25 cellular contexts compared by ENCODE assay signal in genomic region chr4:53712326-53712725, GRCh38.
"Had no signal": no experiment of that assay in that cellular context is flagged by ENCODE, and none has a peak within 500 bp of the region (broad histone marks: within the 10 kb centered on the region; RNA-seq: fewer than 3 reads in every experiment).

No MANE protein-coding gene starts in this region.

- DNase-seq: activated CD4-positive, alpha-beta memory T cell treated with anti-CD3 and anti-CD28 coated beads, Interleukin-2, amount 10 ng/mL, durations not matched to agents 7 days and 5 days; activated CD4-positive, alpha-beta T cell treated with anti-CD3 and anti-CD28 coated beads, Interleukin-2, amount 10 ng/mL, durations not matched to agents 24 days and 14 days; activated effector memory CD4-positive, alpha-beta T cell treated with Interleukin-2 at 50 U/mL for 16 hours; activated naive CD4-positive, alpha-beta T cell treated with anti-CD3 and anti-CD28 coated beads, Interleukin-2, amount 10 ng/mL, durations not matched to agents 7 days and 5 days; activated T-cell treated with anti-CD3 and anti-CD28 coated beads, Interleukin-2, amount 50 U/mL, for 72 hours; effector memory CD8-positive, alpha-beta T cell; foreskin melanocyte; immature natural killer cell; naive thymus-derived CD8-positive, alpha-beta T cell; ovary; psoas muscle; stimulated activated CD4-positive, alpha-beta T cell treated with anti-CD3 and anti-CD28 coated beads, Interleukin-4, amount 100 ng/mL, for 24 hours; stimulated activated naive CD4-positive, alpha-beta T cell treated with Interleukin-2 at 50 U/mL for 16 hours; substantia nigra; upper lobe of right lung had no signal

- H3K9me3 ChIP-seq: body of pancreas, ovary, psoas muscle, right atrium auricular region, thyroid gland, upper lobe of right lung had no signal

- H3K4me1 ChIP-seq: neural progenitor cell, psoas muscle, right atrium auricular region, upper lobe of right lung had no signal

- ATAC-seq: activated T-cell treated with anti-CD3 and anti-CD28 coated beads, Interleukin-2, amount 50 U/mL, for 72 hours; body of pancreas; effector memory CD8-positive, alpha-beta T cell; esophagus mucosa; left lobe of liver; naive thymus-derived CD8-positive, alpha-beta T cell; upper lobe of right lung had no signal

- H3K27ac Mint-ChIP-seq: activated CD4-positive, alpha-beta memory T cell treated with anti-CD3 and anti-CD28 coated beads, Interleukin-2, amount 10 ng/mL, durations not matched to agents 7 days and 5 days; activated CD4-positive, alpha-beta T cell treated with anti-CD3 and anti-CD28 coated beads, Interleukin-2, amount 10 ng/mL, durations not matched to agents 24 days and 14 days; activated naive CD4-positive, alpha-beta T cell treated with anti-CD3 and anti-CD28 coated beads, Interleukin-2, amount 10 ng/mL, durations not matched to agents 7 days and 5 days; activated T-cell treated with anti-CD3 and anti-CD28 coated beads, Interleukin-2, amount 50 U/mL, for 72 hours; effector memory CD8-positive, alpha-beta T cell; immature natural killer cell; mesothelial cell of epicardium; naive thymus-derived CD8-positive, alpha-beta T cell; neural progenitor cell had no signal

- H3K27me3 ChIP-seq: body of pancreas, cardiac muscle cell, hepatocyte, neural progenitor cell, ovary, right atrium auricular region, thyroid gland, upper lobe of right lung had no signal

- H3K27ac ChIP-seq: body of pancreas, cardiac muscle cell, hepatocyte, neural progenitor cell, ovary, psoas muscle, right atrium auricular region, upper lobe of right lung had no signal

- H3K4me3 Mint-ChIP-seq: activated CD4-positive, alpha-beta memory T cell treated with anti-CD3 and anti-CD28 coated beads, Interleukin-2, amount 10 ng/mL, durations not matched to agents 7 days and 5 days; activated CD4-positive, alpha-beta T cell treated with anti-CD3 and anti-CD28 coated beads, Interleukin-2, amount 10 ng/mL, durations not matched to agents 24 days and 14 days; activated naive CD4-positive, alpha-beta T cell treated with anti-CD3 and anti-CD28 coated beads, Interleukin-2, amount 10 ng/mL, durations not matched to agents 7 days and 5 days; activated T-cell treated with anti-CD3 and anti-CD28 coated beads, Interleukin-2, amount 50 U/mL, for 72 hours; effector memory CD8-positive, alpha-beta T cell; immature natural killer cell; mesothelial cell of epicardium; naive thymus-derived CD8-positive, alpha-beta T cell; neural progenitor cell had no signal

- H3K27me3 Mint-ChIP-seq: activated CD4-positive, alpha-beta T cell treated with anti-CD3 and anti-CD28 coated beads, Interleukin-2, amount 10 ng/mL, durations not matched to agents 24 days and 14 days; activated naive CD4-positive, alpha-beta T cell treated with anti-CD3 and anti-CD28 coated beads, Interleukin-2, amount 10 ng/mL, durations not matched to agents 7 days and 5 days had no signal

- H3K4me1 Mint-ChIP-seq: activated CD4-positive, alpha-beta memory T cell treated with anti-CD3 and anti-CD28 coated beads, Interleukin-2, amount 10 ng/mL, durations not matched to agents 7 days and 5 days; activated CD4-positive, alpha-beta T cell treated with anti-CD3 and anti-CD28 coated beads, Interleukin-2, amount 10 ng/mL, durations not matched to agents 24 days and 14 days; activated naive CD4-positive, alpha-beta T cell treated with anti-CD3 and anti-CD28 coated beads, Interleukin-2, amount 10 ng/mL, durations not matched to agents 7 days and 5 days; immature natural killer cell; naive thymus-derived CD8-positive, alpha-beta T cell; neural progenitor cell had no signal

- H3K36me3 ChIP-seq: cardiac muscle cell, neural progenitor cell, ovary, right atrium auricular region, thyroid gland, upper lobe of right lung had no signal

- H3K4me3 ChIP-seq: body of pancreas, cardiac muscle cell, hepatocyte, lung, neural progenitor cell, ovary, psoas muscle, right atrium auricular region, thyroid gland, upper lobe of right lung had no signal

- H3K9me3 Mint-ChIP-seq: activated CD4-positive, alpha-beta memory T cell treated with anti-CD3 and anti-CD28 coated beads, Interleukin-2, amount 10 ng/mL, durations not matched to agents 7 days and 5 days; activated CD4-positive, alpha-beta T cell treated with anti-CD3 and anti-CD28 coated beads, Interleukin-2, amount 10 ng/mL, durations not matched to agents 24 days and 14 days; activated naive CD4-positive, alpha-beta T cell treated with anti-CD3 and anti-CD28 coated beads, Interleukin-2, amount 10 ng/mL, durations not matched to agents 7 days and 5 days; activated T-cell treated with anti-CD3 and anti-CD28 coated beads, Interleukin-2, amount 50 U/mL, for 72 hours; effector memory CD8-positive, alpha-beta T cell; immature natural killer cell; mesothelial cell of epicardium; naive thymus-derived CD8-positive, alpha-beta T cell; neural progenitor cell had no signal
